In genomic region chr1:150414592-150414991, GRCh38 we compare ENCODE assay signal across 29 cellular contexts.
"Had no signal": no experiment of that assay in that cellular context is flagged by ENCODE, and none has a peak within 500 bp of the region (broad histone marks: within the 10 kb centered on the region; RNA-seq: fewer than 3 reads in every experiment).

No MANE protein-coding gene starts in this region.

- H3K27me3 ChIP-seq: colonic mucosa, MG63, Peyer's patch, SJCRH30 had no signal

- H3K36me3 ChIP-seq: colonic mucosa, SJCRH30 had no signal

- H3K9me3 Mint-ChIP-seq: activated B cell treated with CpG ODN at 0.5 μM for 24 hours; activated CD4-positive, alpha-beta T cell treated with anti-CD3 and anti-CD28 coated beads, Interleukin-2, amount 10 ng/mL, durations not matched to agents 24 days and 14 days; activated naive CD4-positive, alpha-beta T cell treated with anti-CD3 and anti-CD28 coated beads, Interleukin-2, amount 10 ng/mL, durations not matched to agents 7 days and 5 days; activated T-cell treated with anti-CD3 and anti-CD28 coated beads, Interleukin-2, amount 50 U/mL, for 24 hours; brain had no signal

- DNase-seq: activated B cell treated with CpG ODN at 0.5 μM for 24 hours; activated CD4-positive, alpha-beta T cell treated with anti-CD3 and anti-CD28 coated beads for 1 hour; activated CD4-positive, alpha-beta T cell treated with anti-CD3 and anti-CD28 coated beads, Interleukin-2, amount 10 ng/mL, durations not matched to agents 24 days and 14 days; activated CD4-positive, alpha-beta T cell treated with anti-CD3 and anti-CD28 coated beads, Interleukin-2, amount 50 U/mL, for 48 hours; activated CD8-positive, alpha-beta memory T cell treated with anti-CD3 and anti-CD28 coated beads, Interleukin-2, amount 10 ng/mL, durations not matched to agents 7 days and 5 days; activated gamma-delta T cell; activated naive CD4-positive, alpha-beta T cell treated with anti-CD3 and anti-CD28 coated beads, Interleukin-2, amount 10 ng/mL, durations not matched to agents 7 days and 5 days; activated T-cell treated with anti-CD3 and anti-CD28 coated beads, Interleukin-2, amount 50 U/mL, for 24 hours; amygdala; colonic mucosa; MG63; MV-4-11; NCI-H1092 treated with DMSO at 0.1 percent for 48 hours; NCI-H1417 treated with DMSO at 0.1 percent for 48 hours; NCI-H1694; NCI-H2029; NCI-H2107; NCI-H510A treated with DMSO at 0.1 percent for 48 hours; NCI-H69; NK-92 treated with Interleukin-12 subunit alpha and Interleukin-12 subunit beta, amount 100 ng/mL, for 24 hours; OCI-M1; Peyer's patch; Right ventricle myocardium superior; SJCRH30; SW 1271 had no signal

- H3K9me3 ChIP-seq: colonic mucosa, MG63, Peyer's patch, SJCRH30 had no signal

- H3K27me3 Mint-ChIP-seq: activated B cell treated with CpG ODN at 0.5 μM for 24 hours; activated CD4-positive, alpha-beta T cell treated with anti-CD3 and anti-CD28 coated beads, Interleukin-2, amount 10 ng/mL, durations not matched to agents 24 days and 14 days; activated CD8-positive, alpha-beta memory T cell treated with anti-CD3 and anti-CD28 coated beads, Interleukin-2, amount 10 ng/mL, durations not matched to agents 7 days and 5 days; activated naive CD4-positive, alpha-beta T cell treated with anti-CD3 and anti-CD28 coated beads, Interleukin-2, amount 10 ng/mL, durations not matched to agents 7 days and 5 days; activated T-cell treated with anti-CD3 and anti-CD28 coated beads, Interleukin-2, amount 50 U/mL, for 24 hours; brain had no signal

- H3K27ac ChIP-seq: colonic mucosa, KMS-11, Peyer's patch, RWPE1, SJCRH30 had no signal

- H3K4me1 Mint-ChIP-seq: brain had no signal

- H3K27ac Mint-ChIP-seq: activated CD4-positive, alpha-beta T cell treated with anti-CD3 and anti-CD28 coated beads, Interleukin-2, amount 10 ng/mL, durations not matched to agents 24 days and 14 days; activated CD8-positive, alpha-beta memory T cell treated with anti-CD3 and anti-CD28 coated beads, Interleukin-2, amount 10 ng/mL, durations not matched to agents 7 days and 5 days; activated naive CD4-positive, alpha-beta T cell treated with anti-CD3 and anti-CD28 coated beads, Interleukin-2, amount 10 ng/mL, durations not matched to agents 7 days and 5 days; brain had no signal

- H3K9ac ChIP-seq: KMS-11 had no signal

- H3K4me3 Mint-ChIP-seq: activated B cell treated with CpG ODN at 0.5 μM for 24 hours; activated CD4-positive, alpha-beta T cell treated with anti-CD3 and anti-CD28 coated beads, Interleukin-2, amount 10 ng/mL, durations not matched to agents 24 days and 14 days; activated CD8-positive, alpha-beta memory T cell treated with anti-CD3 and anti-CD28 coated beads, Interleukin-2, amount 10 ng/mL, durations not matched to agents 7 days and 5 days; activated naive CD4-positive, alpha-beta T cell treated with anti-CD3 and anti-CD28 coated beads, Interleukin-2, amount 10 ng/mL, durations not matched to agents 7 days and 5 days; activated T-cell treated with anti-CD3 and anti-CD28 coated beads, Interleukin-2, amount 50 U/mL, for 24 hours; brain had no signal

- ATAC-seq: activated CD8-positive, alpha-beta memory T cell treated with anti-CD3 and anti-CD28 coated beads, Interleukin-2, amount 10 ng/mL, durations not matched to agents 7 days and 5 days; SK-N-SH treated with all-trans-retinoic acid at 6 μM for 48 hours had no signal

- H3K4me3 ChIP-seq: colonic mucosa, MG63, Peyer's patch, SJCRH30 had no signal
